18 cellular contexts compared by ENCODE assay signal in the genomic region with DNA sequence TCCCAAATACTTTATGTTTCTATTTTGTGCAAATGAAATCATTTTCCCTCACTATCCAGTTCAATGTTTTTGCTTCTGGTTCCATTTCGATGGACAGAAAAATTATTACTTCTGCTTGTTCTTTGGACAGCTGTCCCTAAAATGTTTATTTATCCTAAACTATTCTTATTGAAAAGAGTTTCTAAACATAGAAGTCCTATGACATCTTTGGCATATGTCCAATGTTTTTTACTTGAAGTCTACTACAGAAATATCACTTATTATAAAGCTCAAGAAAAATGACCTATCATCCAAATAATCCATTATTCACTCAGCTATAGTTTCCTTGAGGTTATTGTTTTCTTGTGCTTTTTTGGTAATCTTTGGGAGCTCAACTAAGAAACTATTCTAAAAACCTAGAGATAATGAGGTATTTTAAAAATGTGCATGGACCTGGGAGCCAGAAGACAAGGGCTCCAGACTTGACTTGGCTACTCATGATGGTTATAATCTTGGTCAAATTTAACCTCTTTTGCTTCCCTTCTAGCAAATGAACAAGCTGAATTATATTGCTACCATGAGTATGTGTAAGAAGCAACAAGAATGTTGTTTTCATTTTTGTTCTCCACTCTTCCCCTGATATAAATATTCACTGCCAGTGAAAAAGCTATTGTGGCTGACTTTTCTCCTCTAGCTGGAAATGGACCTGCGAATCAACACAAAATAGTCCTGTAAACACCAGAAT.
DNase-seq lines count a peak whose midpoint lies in the region; ATAC-seq, FAIRE-seq and TF ChIP-seq lines count a peak whose summit lies in the region.
"Had no signal": no experiment of that assay in that cellular context is flagged by ENCODE, and none has a peak within 500 bp of the region (broad histone marks: within the 10 kb centered on the region; RNA-seq: fewer than 3 reads in every experiment).

No MANE protein-coding gene starts in this region.

- H3K27me3 ChIP-seq in heart left ventricle (no peaks in the 10 kb centered on the region), thoracic aorta (replicated peaks; ENCODE audit: insufficient read depth) (no peaks in the 10 kb centered on the region), gastroesophageal sphincter (no peaks in the 10 kb centered on the region)
- H3K27me3 ChIP-seq: Peyer's patch had no signal

- peak; percentile 31 for FAIRE-seq in frontal cortex (lab: Jason Lieb, UNC)
- FAIRE-seq: GM12891, HTR-8/SVneo had no signal

- H3K36me3 ChIP-seq in heart left ventricle (no peaks in the 10 kb centered on the region), thoracic aorta (no peaks in the 10 kb centered on the region), gastroesophageal sphincter (no peaks in the 10 kb centered on the region)
- H3K36me3 ChIP-seq: Peyer's patch had no signal

- no peak for TF ChIP-seq CTCF in heart left ventricle (IDR thresholded peaks at IDR 0.05)
- no peak for TF ChIP-seq CTCF in cardiac fibroblast (IDR thresholded peaks at IDR 0.05; ENCODE audit: low read depth, low read length)
- TF ChIP-seq CTCF in thoracic aorta (IDR thresholded peaks at IDR 0.05), result no peak
- TF ChIP-seq CTCF in gastroesophageal sphincter (IDR thresholded peaks at IDR 0.05), result no peak

- peak overlapping the region in 1 of 12 donors; percentile 4 for H3K4me3 ChIP-seq in heart left ventricle
- H3K4me3 ChIP-seq in cardiac fibroblast (replicated peaks in 1 of 2; ENCODE audit: low read depth in 2 of 2, low read length in 2 of 2), result no peak overlapping the region
- H3K4me3 ChIP-seq in thoracic aorta, result peak overlapping the region; percentile 39
- H3K4me3 ChIP-seq in gastroesophageal sphincter, result no peak overlapping the region
- H3K4me3 ChIP-seq: Peyer's patch had no signal

- no peak for TF ChIP-seq EP300 in gastroesophageal sphincter (IDR thresholded peaks at IDR 0.05)

- WGBS in heart left ventricle, 4 donors, result 41 to 58% (median 51%) methylated on average over 2 of the region's 2 CpGs
- WGBS in gastroesophageal sphincter (ENCODE audit: low coverage in 1 of 2), 2 donors, result 36 to 43% methylated on average over 2 of the region's 2 CpGs

- DNase-seq in heart left ventricle (no peak), cardiac septum (ENCODE audit: low spot score) (no peak), cardiac fibroblast (ENCODE audit: low read depth in 2 of 2) (peak; percentile 50 to 57), frontal cortex (ENCODE audit: low spot score in 2 of 2) (no peak), thoracic aorta (ENCODE audit: low spot score) (no peak), NCI-H187 (lab: John Stamatoyannopoulos, UW) (no peak), NCI-H446 (lab: John Stamatoyannopoulos, UW) (no peak)
- DNase-seq: activated CD4-positive, alpha-beta T cell treated with anti-CD3 and anti-CD28 coated beads, Interleukin-2, amount 50 U/mL, for 4 hours; activated T-cell treated with anti-CD3 and anti-CD28 coated beads, Interleukin-2, amount 50 U/mL, for 72 hours; MM.1S; NCI-H2081; Peyer's patch; stimulated activated CD4-positive, alpha-beta T cell treated with anti-CD3 and anti-CD28 coated beads, Interleukin-2, amount 100 ng/mL, for 48 hours had no signal

- intact Hi-C loops in heart left ventricle (cut with DNase I), result loop anchor here in 1 of 10 donors (5.0 kb wide), 1 partner anchor 50 kb away; no protein-coding TSS in a partner anchor
- intact Hi-C loops in cardiac septum (cut with DNase I), result no loop called here

- TF ChIP-seq POLR2A in heart left ventricle (IDR thresholded peaks at IDR 0.05) (no peak), gastroesophageal sphincter (IDR thresholded peaks at IDR 0.05) (no peak)

- ATAC-seq in heart left ventricle (no peak), thoracic aorta (ENCODE audit: insufficient number of reproducible peaks, low FRiP score, low read depth) (no peak), gastroesophageal sphincter (no peak)
- ATAC-seq: activated T-cell treated with anti-CD3 and anti-CD28 coated beads, Interleukin-2, amount 50 U/mL, for 72 hours; esophagus mucosa; HCT116 had no signal

- H3K9me3 ChIP-seq in heart left ventricle (peaks cover 0 to 7% (median 0%) of the 10 kb centered on the region in 12 donors), thoracic aorta (no peaks in the 10 kb centered on the region), gastroesophageal sphincter (no peaks in the 10 kb centered on the region)
- H3K9me3 ChIP-seq: Peyer's patch had no signal

- H3K27ac ChIP-seq in heart left ventricle, result peak overlapping the region in 9 of 12 donors; percentile 8 to 56 (median 33)
- H3K27ac ChIP-seq in thoracic aorta, result peak overlapping the region; percentile 50 to 57
- no peak overlapping the region for H3K27ac ChIP-seq in gastroesophageal sphincter
- H3K27ac ChIP-seq: Peyer's patch had no signal

- H3K4me1 ChIP-seq in heart left ventricle, result peaks cover 9 to 43% (median 33%) of the 10 kb centered on the region in 12 donors
- peaks cover 29 to 48% of the 10 kb centered on the region in 2 donors for H3K4me1 ChIP-seq in thoracic aorta (ENCODE audit: control insufficient read depth in 1 of 2, low read depth in 2 of 2)
- H3K4me1 ChIP-seq in gastroesophageal sphincter, result peaks cover 0 to 28% (median 6%) of the 10 kb centered on the region in 3 donors

Comparison
In these comparisons a context has a peak if more than half of its experiments do, and no peak if none do; other contexts are left out.
1. DNase-seq: peak in cardiac fibroblast (2 of 2); none in heart left ventricle (0 of 5), cardiac septum (single experiment), frontal cortex (0 of 2), thoracic aorta (single experiment), NCI-H187 (0 of 2) and NCI-H446 (0 of 2).
2. H3K27ac ChIP-seq: peak in heart left ventricle (9 of 12) and thoracic aorta (2 of 2); none in gastroesophageal sphincter (0 of 4).